In the genomic region with DNA sequence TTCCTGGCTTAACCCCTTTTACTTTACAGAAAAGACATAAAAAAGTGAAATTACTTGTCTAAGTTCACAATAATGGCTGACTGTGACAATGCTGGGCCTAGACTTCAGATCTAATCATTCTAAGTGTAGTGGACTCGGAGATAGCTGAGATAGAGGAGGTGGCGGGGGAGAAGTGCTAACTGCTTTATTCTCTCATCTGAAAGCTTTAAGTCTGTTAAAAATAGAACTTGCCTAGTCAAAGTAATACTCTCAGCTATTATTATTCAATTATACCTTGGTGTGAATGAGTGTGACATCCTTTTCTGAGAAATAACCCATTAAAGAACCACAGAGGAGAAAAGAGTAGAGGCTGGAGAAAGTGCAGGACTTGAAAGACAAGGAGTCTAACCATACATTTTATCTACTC, we compare ENCODE assay signal across 13 cellular contexts.
DNase-seq lines count a peak whose midpoint lies in the region; ATAC-seq and TF ChIP-seq lines count a peak whose summit lies in the region.
"Had no signal": no experiment of that assay in that cellular context is flagged by ENCODE, and none has a peak within 500 bp of the region (broad histone marks: within the 10 kb centered on the region; RNA-seq: fewer than 3 reads in every experiment).

No MANE protein-coding gene starts in this region.

- no peak for TF ChIP-seq CTCF in natural killer cell (IDR thresholded peaks at IDR 0.05)

- H3K27me3 Mint-ChIP-seq in activated CD8-positive, alpha-beta memory T cell treated with anti-CD3 and anti-CD28 coated beads, Interleukin-2, amount 10 ng/mL, durations not matched to agents 7 days and 5 days, result peaks cover 44% of the 10 kb centered on the region
- no peaks in the 10 kb centered on the region for H3K27me3 Mint-ChIP-seq in natural killer cell (ENCODE audit: low read depth in 2 of 2)

- H3K27ac Mint-ChIP-seq in activated CD8-positive, alpha-beta memory T cell treated with anti-CD3 and anti-CD28 coated beads, Interleukin-2, amount 10 ng/mL, durations not matched to agents 7 days and 5 days, result peak overlapping the region; percentile 61
- peak overlapping the region; percentile 88 to 89 for H3K27ac Mint-ChIP-seq in natural killer cell
- H3K27ac Mint-ChIP-seq: progenitor cell of endocrine pancreas had no signal

- H3K4me3 Mint-ChIP-seq in activated CD8-positive, alpha-beta memory T cell treated with anti-CD3 and anti-CD28 coated beads, Interleukin-2, amount 10 ng/mL, durations not matched to agents 7 days and 5 days, result no peak overlapping the region
- H3K4me3 Mint-ChIP-seq in natural killer cell, result peak overlapping the region; percentile 86

- H3K4me1 Mint-ChIP-seq in activated CD8-positive, alpha-beta memory T cell treated with anti-CD3 and anti-CD28 coated beads, Interleukin-2, amount 10 ng/mL, durations not matched to agents 7 days and 5 days, result peaks cover 35% of the 10 kb centered on the region
- peaks cover 40 to 41% of the 10 kb centered on the region in 2 donors for H3K4me1 Mint-ChIP-seq in natural killer cell

- CTCF ChIA-PET in activated CD8-positive, alpha-beta memory T cell treated with anti-CD3 and anti-CD28 coated beads, Interleukin-2, amount 10 ng/mL, durations not matched to agents 7 days and 5 days (lab: Charles Lee), result interaction anchor here (5.2 kb wide), 1 partner anchor 11 kb away, joined by 24 read pairs; no protein-coding TSS in a partner anchor

- DNase-seq in activated CD8-positive, alpha-beta memory T cell treated with anti-CD3 and anti-CD28 coated beads, Interleukin-2, amount 10 ng/mL, durations not matched to agents 7 days and 5 days, result peak; percentile 41
- no peak for DNase-seq in activated CD8-positive, alpha-beta memory T cell treated with anti-CD3 and anti-CD28 coated beads, Interleukin-2, amount 50 U/mL, for 4 hours
- no peak for DNase-seq in natural killer cell
- no peak for DNase-seq in cerebellum (ENCODE audit: low spot score)
- DNase-seq in SHP77 treated with DMSO at 0.1 percent for 48 hours (lab: John Stamatoyannopoulos, UW), result no peak
- DNase-seq: activated effector memory CD4-positive, alpha-beta T cell treated with Interleukin-2 at 50 U/mL for 16 hours; NCI-H446 had no signal

- peaks cover 17% of the 10 kb centered on the region for H3K36me3 Mint-ChIP-seq in activated CD8-positive, alpha-beta memory T cell treated with anti-CD3 and anti-CD28 coated beads, Interleukin-2, amount 10 ng/mL, durations not matched to agents 7 days and 5 days
- peaks cover 10% of the 10 kb centered on the region for H3K36me3 Mint-ChIP-seq in natural killer cell

- peak; percentile 25 for ATAC-seq in activated CD8-positive, alpha-beta memory T cell treated with anti-CD3 and anti-CD28 coated beads, Interleukin-2, amount 10 ng/mL, durations not matched to agents 7 days and 5 days
- peak; percentile 58 for ATAC-seq in GM19455 (IDR thresholded peaks at IDR 0.05; ENCODE audit: unreplicated experiment)
- ATAC-seq in HG03108 (IDR thresholded peaks at IDR 0.05; ENCODE audit: unreplicated experiment), result peak; percentile 58
- ATAC-seq in natural killer cell, result peak; percentile 18 to 45 (median 39)
- no peak for ATAC-seq in HG03521 (IDR thresholded peaks at IDR 0.05; ENCODE audit: unreplicated experiment)
- ATAC-seq: A549, esophagus mucosa had no signal

- intact Hi-C loops in natural killer cell (cut with micrococcal nuclease), result loop anchor here (5.0 kb wide), 1 partner anchor 32 kb away; no protein-coding TSS in a partner anchor

- H3K9me3 Mint-ChIP-seq in activated CD8-positive, alpha-beta memory T cell treated with anti-CD3 and anti-CD28 coated beads, Interleukin-2, amount 10 ng/mL, durations not matched to agents 7 days and 5 days (ENCODE audit: low read depth), result peaks cover 12% of the 10 kb centered on the region
- peaks cover 0 to 9% of the 10 kb centered on the region in 2 donors for H3K9me3 Mint-ChIP-seq in natural killer cell
